Comparison of ENCODE assay signal across 16 cellular contexts in genomic region chr12:26108915-26109314, GRCh38. TPM values are rescaled to one million over a fixed set of nuclear protein-coding genes. Genes with fewer than 3 reads are reported as not detected.
"Had no signal": no experiment of that assay in that cellular context is flagged by ENCODE, and none has a peak within 500 bp of the region (broad histone marks: within the 10 kb centered on the region; RNA-seq: fewer than 3 reads in every experiment).

No MANE protein-coding gene starts in this region.

- DNase-seq: activated CD4-positive, alpha-beta memory T cell treated with anti-CD3 and anti-CD28 coated beads, Interleukin-2, amount 10 ng/mL, durations not matched to agents 7 days and 5 days; activated CD4-positive, alpha-beta T cell treated with anti-CD3 and anti-CD28 coated beads for 4 hours; activated gamma-delta T cell; activated T-cell treated with anti-CD3 and anti-CD28 coated beads, Interleukin-2, amount 50 U/mL, for 72 hours; cerebellar nuclear complex; effector CD8-positive, alpha-beta T cell; foreskin melanocyte; natural killer cell; nucleus accumbens; stomach; T-helper 17 cell; transverse colon had no signal

- H3K27me3 ChIP-seq: stomach, transverse colon had no signal

- H3K9me3 ChIP-seq: stomach, transverse colon had no signal

- ATAC-seq: activated naive CD4-positive, alpha-beta T cell treated with anti-CD3 and anti-CD28 coated beads, Interleukin-2, amount 50 U/mL, for 72 hours; activated T-cell treated with anti-CD3 and anti-CD28 coated beads, Interleukin-2, amount 50 U/mL, for 72 hours; left lobe of liver; natural killer cell; T-helper 17 cell had no signal

- H3K4me3 Mint-ChIP-seq: activated CD4-positive, alpha-beta memory T cell treated with anti-CD3 and anti-CD28 coated beads, Interleukin-2, amount 10 ng/mL, durations not matched to agents 7 days and 5 days; activated T-cell treated with anti-CD3 and anti-CD28 coated beads, Interleukin-2, amount 50 U/mL, for 72 hours; memory B cell; natural killer cell had no signal

- H3K9me3 Mint-ChIP-seq: activated CD4-positive, alpha-beta memory T cell treated with anti-CD3 and anti-CD28 coated beads, Interleukin-2, amount 10 ng/mL, durations not matched to agents 7 days and 5 days; activated naive CD4-positive, alpha-beta T cell treated with anti-CD3 and anti-CD28 coated beads, Interleukin-2, amount 50 U/mL, for 72 hours; activated T-cell treated with anti-CD3 and anti-CD28 coated beads, Interleukin-2, amount 50 U/mL, for 72 hours; brain; memory B cell; natural killer cell had no signal

- H3K4me3 ChIP-seq: stomach, transverse colon had no signal

- H3K27me3 Mint-ChIP-seq: memory B cell had no signal

- H3K36me3 Mint-ChIP-seq: activated naive CD4-positive, alpha-beta T cell treated with anti-CD3 and anti-CD28 coated beads, Interleukin-2, amount 50 U/mL, for 72 hours; brain; memory B cell; natural killer cell had no signal

- H3K27ac Mint-ChIP-seq: activated CD4-positive, alpha-beta memory T cell treated with anti-CD3 and anti-CD28 coated beads, Interleukin-2, amount 10 ng/mL, durations not matched to agents 7 days and 5 days; memory B cell; natural killer cell; T-helper 17 cell had no signal

- H3K36me3 ChIP-seq: stomach, transverse colon had no signal

RNA-seq across cellular contexts. Expression of gene BHLHE41, which starts 15.9 kb away (rescaled TPM):
- total RNA-seq: activated CD4-positive, alpha-beta memory T cell treated with anti-CD3 and anti-CD28 coated beads, Interleukin-2, amount 10 ng/mL, durations not matched to agents 7 days and 5 days; activated naive CD4-positive, alpha-beta T cell treated with anti-CD3 and anti-CD28 coated beads, Interleukin-2, amount 50 U/mL, for 72 hours; activated T-cell treated with anti-CD3 and anti-CD28 coated beads, Interleukin-2, amount 50 U/mL, for 72 hours had no signal
